Comparison of ENCODE assay signal across 8 cellular contexts in the genomic region with DNA sequence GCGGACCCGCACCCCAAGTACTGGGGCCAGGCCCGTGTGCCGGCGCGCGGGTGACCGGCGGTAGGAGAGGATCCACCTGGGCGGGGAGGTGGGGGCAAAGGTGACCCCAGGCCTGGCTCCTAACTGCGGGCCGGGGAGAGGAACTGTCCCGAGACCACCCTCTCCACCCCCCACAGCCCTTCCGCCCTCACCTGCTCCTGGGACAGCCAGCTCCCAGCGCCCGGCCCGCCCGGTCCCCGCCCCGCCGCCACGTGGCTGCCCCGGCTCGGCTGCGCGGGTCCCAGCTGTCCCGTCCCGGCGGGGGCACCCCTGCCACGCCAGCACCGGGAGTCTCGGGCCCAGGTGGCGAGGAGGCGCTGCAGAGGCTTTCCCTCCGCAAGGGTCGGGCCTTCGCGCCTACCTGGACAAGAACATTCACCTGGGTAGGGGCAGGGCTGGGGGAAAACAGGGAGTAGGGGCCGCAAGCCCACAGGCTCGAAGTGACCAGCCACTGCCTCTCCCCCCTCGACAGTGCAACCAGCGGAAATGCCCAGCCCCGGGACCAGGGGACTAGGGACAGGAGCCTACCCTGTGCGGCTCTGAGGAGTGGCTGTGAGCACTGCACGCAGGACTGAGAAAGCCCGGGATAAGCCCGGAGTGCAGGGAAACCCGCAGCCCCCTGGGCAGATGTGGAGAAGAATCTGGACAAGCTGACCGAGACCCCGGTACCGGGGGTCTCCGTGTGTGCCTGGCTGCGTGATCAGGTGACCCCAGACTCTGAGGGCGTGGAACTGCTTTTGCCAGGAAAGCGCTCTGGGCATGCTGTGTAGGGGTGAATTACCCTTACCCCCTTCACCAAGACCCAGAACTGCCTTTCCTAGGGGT. TPM values are rescaled to one million over a fixed set of nuclear protein-coding genes. Genes with fewer than 3 reads are reported as not detected.
A peak's percentile ranks its signal among the peaks of the same experiment; 100 is the strongest.
DNase-seq lines count a peak whose midpoint lies in the region; ATAC-seq and TF ChIP-seq lines count a peak whose summit lies in the region.

A gene with protein sequence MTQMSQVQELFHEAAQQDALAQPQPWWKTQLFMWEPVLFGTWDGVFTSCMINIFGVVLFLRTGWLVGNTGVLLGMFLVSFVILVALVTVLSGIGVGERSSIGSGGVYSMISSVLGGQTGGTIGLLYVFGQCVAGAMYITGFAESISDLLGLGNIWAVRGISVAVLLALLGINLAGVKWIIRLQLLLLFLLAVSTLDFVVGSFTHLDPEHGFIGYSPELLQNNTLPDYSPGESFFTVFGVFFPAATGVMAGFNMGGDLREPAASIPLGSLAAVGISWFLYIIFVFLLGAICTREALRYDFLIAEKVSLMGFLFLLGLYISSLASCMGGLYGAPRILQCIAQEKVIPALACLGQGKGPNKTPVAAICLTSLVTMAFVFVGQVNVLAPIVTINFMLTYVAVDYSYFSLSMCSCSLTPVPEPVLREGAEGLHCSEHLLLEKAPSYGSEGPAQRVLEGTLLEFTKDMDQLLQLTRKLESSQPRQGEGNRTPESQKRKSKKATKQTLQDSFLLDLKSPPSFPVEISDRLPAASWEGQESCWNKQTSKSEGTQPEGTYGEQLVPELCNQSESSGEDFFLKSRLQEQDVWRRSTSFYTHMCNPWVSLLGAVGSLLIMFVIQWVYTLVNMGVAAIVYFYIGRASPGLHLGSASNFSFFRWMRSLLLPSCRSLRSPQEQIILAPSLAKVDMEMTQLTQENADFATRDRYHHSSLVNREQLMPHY (minus strand): TSS at position 240 of the 864 bp plus-strand sequence. CDS start 1,399 bp downstream, outside the sequence.

- H3K4me3 ChIP-seq in GM06990 (replicated peaks; ENCODE audit: low read depth, low read length) (peak within 1 kb of the TSS; percentile 56), PC-9 (peak within 1 kb of the TSS; percentile 68), gastroesophageal sphincter (peak within 1 kb of the TSS; percentile 4 to 57), trophoblast cell (ENCODE audit: low read depth, low read length) (peak within 1 kb of the TSS; percentile 73)

- H2AFZ ChIP-seq in PC-9 (peak within 1 kb of the TSS; percentile 97), trophoblast cell (ENCODE audit: insufficient read depth, low read length, poor library complexity) (peak within 1 kb of the TSS; percentile 96)

- TF ChIP-seq EP300 in gastroesophageal sphincter (IDR thresholded peaks at IDR 0.05) = no peak

- TF ChIP-seq POLR2A in gastroesophageal sphincter (IDR thresholded peaks at IDR 0.05) = no peak

- H3K36me3 ChIP-seq in GM06990 (ENCODE audit: control insufficient read depth, insufficient read depth, low read length) (no peaks in the 10 kb centered on the region), PC-9 (ENCODE audit: low read depth) (no peaks in the 10 kb centered on the region), gastroesophageal sphincter (no peaks in the 10 kb centered on the region), trophoblast cell (ENCODE audit: control insufficient read depth in 1 of 2, insufficient read depth in 2 of 2, low read length in 2 of 2) (no peaks in the 10 kb centered on the region)

- H3K18ac ChIP-seq in trophoblast cell (ENCODE audit: low read length) = peak within 1 kb of the TSS; percentile 83

- no peaks in the 10 kb centered on the region for H3F3A ChIP-seq in PC-9 (ENCODE audit: insufficient read depth, low read depth)

- POLR2A ChIA-PET in PC-9 (lab: Charles Lee; ENCODE audit: unreplicated experiment) = interaction anchor here (0.7 to 1.0 kb wide), 2 partner anchors 19 to 84 kb away, joined by 3 to 4 read pairs; no protein-coding TSS in a partner anchor

- DNase-seq in GM06990 (ENCODE audit: extremely low read depth, insufficient read length) = no peak
- DNase-seq in PC-9 = peak in 1 of 2 experiments; percentile 43
- peak in 1 of 2 donors; percentile 29 for DNase-seq in trophoblast cell
- no peak for DNase-seq in NCI-H748 (lab: John Stamatoyannopoulos, UW; ENCODE audit: unreplicated experiment)
- DNase-seq in KG1 (lab: John Stamatoyannopoulos, UW) = no peak

- ATAC-seq in gastroesophageal sphincter (peak; percentile 39), HG03457 (IDR thresholded peaks at IDR 0.05; ENCODE audit: unreplicated experiment) (no peak), GM21529 (IDR thresholded peaks at IDR 0.05; ENCODE audit: unreplicated experiment) (no peak)

- no peaks in the 10 kb centered on the region for H3K27me3 ChIP-seq in GM06990 (replicated peaks; ENCODE audit: control insufficient read depth, insufficient read depth, low read length)
- no peaks in the 10 kb centered on the region for H3K27me3 ChIP-seq in PC-9 (ENCODE audit: insufficient read depth, low read depth)
- H3K27me3 ChIP-seq in gastroesophageal sphincter = peaks cover 39% of the 10 kb centered on the region
- H3K27me3 ChIP-seq in trophoblast cell (ENCODE audit: insufficient read depth, low read length) = no peaks in the 10 kb centered on the region

- H3K4me2 ChIP-seq in PC-9 = peak within 1 kb of the TSS; percentile 92
- peak within 1 kb of the TSS; percentile 98 for H3K4me2 ChIP-seq in trophoblast cell (ENCODE audit: low read length)

- H3K79me1 ChIP-seq in trophoblast cell (ENCODE audit: low read length) = peaks cover 10% of the 10 kb centered on the region

- peak within 1 kb of the TSS; percentile 95 for H4K8ac ChIP-seq in trophoblast cell (ENCODE audit: low read depth, low read length)

- peaks cover 6% of the 10 kb centered on the region; the same call in 1 of the 2 replicates for H3K79me2 ChIP-seq in PC-9 (ENCODE audit: low read depth)
- H3K79me2 ChIP-seq in trophoblast cell (ENCODE audit: control insufficient read depth, insufficient read depth, low read length, poor library complexity) = peaks cover 5% of the 10 kb centered on the region

- H4K91ac ChIP-seq in trophoblast cell (ENCODE audit: low read depth, low read length) = peak within 1 kb of the TSS; percentile 94

- H3K9me3 ChIP-seq in PC-9 (ENCODE audit: insufficient read depth, low read depth) (no peaks in the 10 kb centered on the region), gastroesophageal sphincter (no peaks in the 10 kb centered on the region), trophoblast cell (ENCODE audit: insufficient read depth, low read depth, low read length) (no peaks in the 10 kb centered on the region)

- H2BK5ac ChIP-seq in trophoblast cell (ENCODE audit: low read depth, low read length, poor library complexity) = peak within 1 kb of the TSS; percentile 9

- H4K12ac ChIP-seq in trophoblast cell (ENCODE audit: low read depth, low read length) = peak within 1 kb of the TSS; percentile 83

- no peaks in the 10 kb centered on the region for H4K20me1 ChIP-seq in PC-9 (ENCODE audit: insufficient read depth)

- peak within 1 kb of the TSS; percentile 50 for H3K4ac ChIP-seq in trophoblast cell (ENCODE audit: low read depth, low read length)

- H2AK5ac ChIP-seq in trophoblast cell (ENCODE audit: low read length) = peak within 1 kb of the TSS; percentile 50

- peak within 1 kb of the TSS; percentile 62 for H3K9ac ChIP-seq in trophoblast cell (ENCODE audit: low read length)

- H3K23ac ChIP-seq in trophoblast cell (ENCODE audit: low read length) = no peak within 1 kb of the TSS

- H3K14ac ChIP-seq in trophoblast cell (ENCODE audit: low read length) = peak within 1 kb of the TSS; percentile 88

- H3K4me1 ChIP-seq in PC-9 (replicated peaks; ENCODE audit: insufficient read depth) (0 out of 2 replicates have a peak, but pooled peaks cover 17% of the 10 kb centered on the region), gastroesophageal sphincter (peaks cover 0 to 14% (median 11%) of the 10 kb centered on the region in 3 donors), trophoblast cell (ENCODE audit: control insufficient read depth in 1 of 2, insufficient read depth in 2 of 2, low read length in 2 of 2) (peaks cover 10 to 19% of the 10 kb centered on the region in 2 experiments)

- CTCF ChIA-PET in PC-9 (lab: Charles Lee) = no interaction called here

- 0% methylated on average over 1 of the region's 55 CpGs; no CpG with 5 or more reads in 1 of the 2 donors for WGBS in gastroesophageal sphincter (ENCODE audit: low coverage in 1 of 2), 2 donors
- WGBS in trophoblast cell (ENCODE audit: extremely low coverage, insufficient coverage, insufficient read length) = no CpG with 5 or more reads among the region's 55 CpGs

- no peak within 1 kb of the TSS for H3K27ac ChIP-seq in PC-9
- H3K27ac ChIP-seq in gastroesophageal sphincter = no peak within 1 kb of the TSS
- no peak within 1 kb of the TSS for H3K27ac ChIP-seq in trophoblast cell (ENCODE audit: low read depth, low read length)

- TF ChIP-seq CTCF in GM06990 (IDR thresholded peaks at IDR 0.05; ENCODE audit: insufficient read depth, low read length, poor library complexity, severe bottlenecking) (no peak), PC-9 (conservative IDR thresholded peaks at IDR 0.05) (no peak), gastroesophageal sphincter (IDR thresholded peaks at IDR 0.05) (no peak)

- intact Hi-C loops in PC-9 (cut with micrococcal nuclease; ENCODE audit: unreplicated experiment) = loop anchor here (5.0 kb wide), 4 partner anchors 70 to 225 kb away; no protein-coding TSS in a partner anchor

- no peaks in the 10 kb centered on the region for H3K9me2 ChIP-seq in PC-9 (ENCODE audit: insufficient read depth)

- TSS peak; percentile 63 for BruUV-seq in PC-9 (replicated peaks; lab: Mats Ljungman, UMichigan)

- H2BK12ac ChIP-seq in trophoblast cell (ENCODE audit: low read length) = peak within 1 kb of the TSS; percentile 56

- peak within 1 kb of the TSS; percentile 83 for H2BK120ac ChIP-seq in trophoblast cell (ENCODE audit: insufficient read depth, low read length, poor library complexity)

RNA-seq across cellular contexts. Expression of the gene that starts here (rescaled TPM):
- total RNA-seq in PC-9 (2021) (30.7 and 42.9 TPM in 2 replicates), gastroesophageal sphincter (1 to 10 TPM in 1 of 4 donors, under 1 TPM in 2, not detected in 1; 0.13 to 2.3 (median 0.54) TPM)
- 2.3 and 2.7 TPM in 2 replicates for polyA plus RNA-seq in trophoblast cell (2013)
